31 cellular contexts compared by ENCODE assay signal in the genomic region with DNA sequence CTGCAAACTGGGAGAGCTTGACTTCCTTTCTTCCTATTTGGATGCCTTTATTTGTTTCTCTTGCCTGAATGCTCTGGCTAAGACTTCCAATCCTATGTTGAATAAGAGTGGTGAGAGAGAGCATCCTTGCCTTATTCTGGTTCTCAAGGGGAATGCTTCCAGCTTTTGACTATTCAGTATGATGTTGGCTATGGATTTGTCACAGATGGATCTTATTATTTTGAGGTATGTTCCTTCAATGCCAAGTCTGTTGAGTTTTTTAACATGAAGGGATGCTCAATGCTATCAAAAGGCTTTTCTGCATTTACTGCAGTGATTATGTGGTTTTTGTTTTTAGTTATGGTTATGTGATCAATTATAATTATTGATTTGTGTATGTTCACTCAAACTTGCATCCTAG.
DNase-seq lines count a peak whose midpoint lies in the region; ATAC-seq and TF ChIP-seq lines count a peak whose summit lies in the region.
"Had no signal": no experiment of that assay in that cellular context is flagged by ENCODE, and none has a peak within 500 bp of the region (broad histone marks: within the 10 kb centered on the region; RNA-seq: fewer than 3 reads in every experiment).

No MANE protein-coding gene starts in this region.

- H3K36me3 ChIP-seq in adipocyte (ENCODE audit: control insufficient read depth, insufficient read depth, low read length, severe bottlenecking) (no peaks in the 10 kb centered on the region), MG63 (no peaks in the 10 kb centered on the region)
- H3K36me3 ChIP-seq: BE2C; BLaER1; BLaER1 treated with 17β-estradiol and CSF1 and Interleukin-3, amounts not matched to agents 10 nM and 100 nM had no signal

- no peaks in the 10 kb centered on the region for H3K9me3 ChIP-seq in adipocyte (ENCODE audit: control insufficient read depth, low read length)
- H3K9me3 ChIP-seq in MG63, result no peaks in the 10 kb centered on the region
- H3K9me3 ChIP-seq: A549, BE2C, BLaER1, Caco-2 had no signal

- H3K9me3 Mint-ChIP-seq in natural killer cell, result peaks cover 6 to 14% of the 10 kb centered on the region in 2 donors

- H3K4me3 ChIP-seq in adipocyte (ENCODE audit: low read length) (no peak overlapping the region), MG63 (no peak overlapping the region)
- H3K4me3 ChIP-seq: A549; BLaER1; BLaER1 treated with 17β-estradiol and CSF1 and Interleukin-3, amounts not matched to agents 10 nM and 100 nM had no signal

- no peak overlapping the region for H3K9ac ChIP-seq in adipocyte (ENCODE audit: low read length)
- H3K9ac ChIP-seq: BLaER1; BLaER1 treated with 17β-estradiol and CSF1 and Interleukin-3, amounts not matched to agents 10 nM and 100 nM had no signal

- intact Hi-C loops in natural killer cell (cut with micrococcal nuclease), result no loop called here

- no peak overlapping the region for H3K4me3 Mint-ChIP-seq in natural killer cell
- H3K4me3 Mint-ChIP-seq: B cell; CD14-positive monocyte; CD4-positive, alpha-beta memory T cell; CD4-positive, alpha-beta T cell; CD4-positive, CD25-positive, alpha-beta regulatory T cell; CD8-positive, alpha-beta memory T cell; CD8-positive, alpha-beta T cell had no signal

- H3K4me1 ChIP-seq in adipocyte (ENCODE audit: control insufficient read depth, insufficient read depth, low read length), result no peaks in the 10 kb centered on the region
- H3K4me1 ChIP-seq: A549, Caco-2 had no signal

- TF ChIP-seq CTCF in AG09319 (IDR thresholded peaks at IDR 0.05; ENCODE audit: low read depth, low read length) (no peak), natural killer cell (IDR thresholded peaks at IDR 0.05) (no peak)

- H3K27me3 ChIP-seq in adipocyte (replicated peaks; ENCODE audit: control insufficient read depth, insufficient read depth, low read length), result no peaks in the 10 kb centered on the region
- no peaks in the 10 kb centered on the region for H3K27me3 ChIP-seq in MG63
- H3K27me3 ChIP-seq: BE2C; BLaER1; BLaER1 treated with 17β-estradiol and CSF1 and Interleukin-3, amounts not matched to agents 10 nM and 100 nM had no signal

- no peaks in the 10 kb centered on the region for H3K4me1 Mint-ChIP-seq in natural killer cell
- H3K4me1 Mint-ChIP-seq: B cell; CD4-positive, alpha-beta memory T cell; CD4-positive, CD25-positive, alpha-beta regulatory T cell; CD8-positive, alpha-beta memory T cell had no signal

- no peak for ATAC-seq in natural killer cell
- ATAC-seq: A549; CD8-positive, alpha-beta T cell had no signal

- H3K27ac Mint-ChIP-seq in natural killer cell, result no peak overlapping the region
- H3K27ac Mint-ChIP-seq: B cell; CD14-positive monocyte; CD4-positive, alpha-beta memory T cell; CD4-positive, alpha-beta T cell; CD4-positive, CD25-positive, alpha-beta regulatory T cell; CD8-positive, alpha-beta memory T cell; CD8-positive, alpha-beta T cell had no signal

- DNase-seq in AG09319 (ENCODE audit: extremely low read depth, low read depth) (peak; percentile 15), adipocyte (ENCODE audit: low read depth) (peak; percentile 60), fibroblast of peridontal ligament (ENCODE audit: extremely low read depth) (peak; percentile 68), MV-4-11 (lab: John Stamatoyannopoulos, UW) (no peak), natural killer cell (no peak), MG63 (no peak)
- DNase-seq: 8988T; ACHN; AML-193; BE2C; C1 segment of cervical spinal cord; Caco-2; Calu3; CD4-positive, alpha-beta memory T cell; CD4-positive, alpha-beta T cell; CD4-positive, CD25-positive, alpha-beta regulatory T cell; CD8-positive, alpha-beta memory T cell; CD8-positive, alpha-beta T cell; COR-L47; DMS 273 treated with DMSO at 0.1 percent for 48 hours; DMS153; DMS53; DMS79; DMS79 treated with DMSO at 0.1 percent for 48 hours; DND-41; EL had no signal

- H3K27me3 Mint-ChIP-seq in natural killer cell (ENCODE audit: low read depth in 2 of 2), result no peaks in the 10 kb centered on the region
- H3K27me3 Mint-ChIP-seq: B cell; CD4-positive, alpha-beta memory T cell; CD4-positive, alpha-beta T cell; CD4-positive, CD25-positive, alpha-beta regulatory T cell; CD8-positive, alpha-beta memory T cell had no signal

- peaks cover 11% of the 10 kb centered on the region for H3K36me3 Mint-ChIP-seq in natural killer cell
- H3K36me3 Mint-ChIP-seq: CD14-positive monocyte; CD4-positive, alpha-beta memory T cell; CD4-positive, CD25-positive, alpha-beta regulatory T cell; CD8-positive, alpha-beta memory T cell; CD8-positive, alpha-beta T cell had no signal

Comparison
In these comparisons a context has a peak if more than half of its experiments do, and no peak if none do; other contexts are left out.
1. DNase-seq: peak in AG09319 (single experiment), adipocyte (single experiment) and fibroblast of peridontal ligament (single experiment); none in MV-4-11 (single experiment), natural killer cell (single experiment) and MG63 (single experiment).